ENCODE assay signal across 6 cellular contexts in the genomic region with DNA sequence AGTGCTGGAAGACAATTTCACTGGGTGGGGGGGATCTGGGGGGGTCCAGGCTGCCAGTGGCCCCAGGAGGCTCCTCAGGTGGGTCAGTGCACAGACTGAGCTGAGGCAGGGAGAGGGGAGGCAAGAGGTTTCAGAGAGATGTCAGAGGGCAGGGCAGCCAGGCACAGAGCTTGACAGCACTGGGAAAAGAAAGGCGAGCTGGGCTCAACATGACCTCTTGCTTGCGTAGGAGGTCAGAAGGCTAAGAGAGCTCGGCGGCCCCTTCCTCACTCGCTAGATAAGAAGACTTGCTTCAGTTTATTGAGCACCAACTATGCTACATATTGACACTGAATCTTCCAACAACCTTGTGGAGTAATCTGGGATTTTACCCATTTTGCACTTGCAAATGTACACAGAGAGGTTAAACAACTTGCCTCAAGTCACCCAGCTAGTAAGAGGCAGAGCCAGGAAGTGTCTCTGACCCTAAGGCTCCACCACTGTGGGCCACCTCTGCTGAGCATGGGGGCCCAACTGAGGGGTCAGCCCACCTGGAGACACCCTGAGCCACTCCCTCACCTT. TPM values are rescaled to one million over a fixed set of nuclear protein-coding genes. Genes with fewer than 3 reads are reported as not detected.
A peak's percentile ranks its signal among the peaks of the same experiment; 100 is the strongest.
DNase-seq lines count a peak whose midpoint lies in the region; ATAC-seq and TF ChIP-seq lines count a peak whose summit lies in the region.

No MANE protein-coding gene starts in this region.

- no peak overlapping the region for H3K4me3 Mint-ChIP-seq in activated CD4-positive, alpha-beta T cell treated with anti-CD3 and anti-CD28 coated beads, Interleukin-2, amount 10 ng/mL, durations not matched to agents 7 days and 5 days
- H3K4me3 Mint-ChIP-seq in stimulated activated naive CD8-positive, alpha-beta T cell treated with anti-CD3 and anti-CD28 coated beads, Interleukin-15, amount 100 ng/mL, for 72 hours: peak overlapping the region; percentile 42 to 59
- H3K4me3 Mint-ChIP-seq in CD4-positive, alpha-beta memory T cell: no peak overlapping the region

- DNase-seq in activated CD4-positive, alpha-beta T cell treated with anti-CD3 and anti-CD28 coated beads, Interleukin-2, amount 10 ng/mL, durations not matched to agents 7 days and 5 days: no peak
- no peak for DNase-seq in activated CD4-positive, alpha-beta T cell treated with anti-CD3 and anti-CD28 coated beads, Interleukin-2, amount 50 U/mL, for 48 hours
- DNase-seq in epithelial cell of proximal tubule (ENCODE audit: low read depth): no peak
- no peak for DNase-seq in stimulated activated naive CD8-positive, alpha-beta T cell treated with anti-CD3 and anti-CD28 coated beads, Interleukin-15, amount 100 ng/mL, for 72 hours
- no peak for DNase-seq in CD4-positive, alpha-beta memory T cell

- no peaks in the 10 kb centered on the region for H3K36me3 ChIP-seq in CD4-positive, alpha-beta memory T cell (ENCODE audit: insufficient read depth, low read length)

- no peak overlapping the region for H3K27ac ChIP-seq in CD4-positive, alpha-beta memory T cell (ENCODE audit: low read depth, low read length)

- peaks cover 15% of the 10 kb centered on the region for H3K36me3 Mint-ChIP-seq in activated CD4-positive, alpha-beta T cell treated with anti-CD3 and anti-CD28 coated beads, Interleukin-2, amount 10 ng/mL, durations not matched to agents 7 days and 5 days (ENCODE audit: low read depth)
- peaks cover 0 to 3% of the 10 kb centered on the region in 2 donors for H3K36me3 Mint-ChIP-seq in CD4-positive, alpha-beta memory T cell

- H3K27me3 Mint-ChIP-seq in activated CD4-positive, alpha-beta T cell treated with anti-CD3 and anti-CD28 coated beads, Interleukin-2, amount 10 ng/mL, durations not matched to agents 7 days and 5 days: peaks cover 10% of the 10 kb centered on the region
- H3K27me3 Mint-ChIP-seq in stimulated activated naive CD8-positive, alpha-beta T cell treated with anti-CD3 and anti-CD28 coated beads, Interleukin-15, amount 100 ng/mL, for 72 hours: peaks cover 9% of the 10 kb centered on the region
- H3K27me3 Mint-ChIP-seq in CD4-positive, alpha-beta memory T cell: no peaks in the 10 kb centered on the region

- peaks cover 46% of the 10 kb centered on the region for H3K4me1 Mint-ChIP-seq in activated CD4-positive, alpha-beta T cell treated with anti-CD3 and anti-CD28 coated beads, Interleukin-2, amount 10 ng/mL, durations not matched to agents 7 days and 5 days
- H3K4me1 Mint-ChIP-seq in stimulated activated naive CD8-positive, alpha-beta T cell treated with anti-CD3 and anti-CD28 coated beads, Interleukin-15, amount 100 ng/mL, for 72 hours: peaks cover 62% of the 10 kb centered on the region
- H3K4me1 Mint-ChIP-seq in CD4-positive, alpha-beta memory T cell: peaks cover 5 to 24% (median 15%) of the 10 kb centered on the region in 4 donors

- CTCF ChIA-PET in activated CD4-positive, alpha-beta T cell treated with anti-CD3 and anti-CD28 coated beads, Interleukin-2, amount 10 ng/mL, durations not matched to agents 7 days and 5 days (lab: Charles Lee): interaction anchor here (0.7 to 2.2 kb wide), 9 partner anchors 9 to 184 kb away, joined by 3 to 6 read pairs (median 3); no protein-coding TSS in a partner anchor
- CTCF ChIA-PET in CD4-positive, alpha-beta memory T cell (lab: Charles Lee; ENCODE audit: partially characterized antibody): interaction anchor here (0.5 to 2.4 kb wide), 9 partner anchors 12 to 184 kb away, joined by 3 to 10 read pairs (median 3); no protein-coding TSS in a partner anchor

- H3K4me3 ChIP-seq in epithelial cell of proximal tubule (ENCODE audit: low read depth, low read length): peak overlapping the region; percentile 10
- no peak overlapping the region for H3K4me3 ChIP-seq in CD4-positive, alpha-beta memory T cell (ENCODE audit: low read length in 2 of 2)

- H3K4me1 ChIP-seq in CD4-positive, alpha-beta memory T cell (ENCODE audit: insufficient read depth, low read length): peaks cover 11% of the 10 kb centered on the region

- intact Hi-C loops in CD4-positive, alpha-beta memory T cell (cut with micrococcal nuclease): no loop called here

- POLR2A ChIA-PET in activated CD4-positive, alpha-beta T cell treated with anti-CD3 and anti-CD28 coated beads, Interleukin-2, amount 10 ng/mL, durations not matched to agents 7 days and 5 days (lab: Charles Lee): no interaction called here
- POLR2A ChIA-PET in CD4-positive, alpha-beta memory T cell (lab: Charles Lee; ENCODE audit: partially characterized antibody): interaction anchor here (1.2 kb wide), 1 partner anchor 710 kb away, joined by 3 read pairs; a partner anchor contains a TSS

- H3K27ac Mint-ChIP-seq in activated CD4-positive, alpha-beta T cell treated with anti-CD3 and anti-CD28 coated beads, Interleukin-2, amount 10 ng/mL, durations not matched to agents 7 days and 5 days: peak overlapping the region; percentile 75
- H3K27ac Mint-ChIP-seq in stimulated activated naive CD8-positive, alpha-beta T cell treated with anti-CD3 and anti-CD28 coated beads, Interleukin-15, amount 100 ng/mL, for 72 hours: no peak overlapping the region
- peak overlapping the region in 2 of 7 donors; percentile 41 to 47 for H3K27ac Mint-ChIP-seq in CD4-positive, alpha-beta memory T cell

- no peaks in the 10 kb centered on the region for H3K27me3 ChIP-seq in CD4-positive, alpha-beta memory T cell (ENCODE audit: insufficient read depth, low read length)

- no peaks in the 10 kb centered on the region for H3K9me3 ChIP-seq in CD4-positive, alpha-beta memory T cell (ENCODE audit: control insufficient read depth in 1 of 2, low read length in 2 of 2)

- no peak for ATAC-seq in stimulated activated naive CD8-positive, alpha-beta T cell treated with anti-CD3 and anti-CD28 coated beads, Interleukin-15, amount 100 ng/mL, for 72 hours
- no peak for ATAC-seq in HG03045 (IDR thresholded peaks at IDR 0.05; ENCODE audit: unreplicated experiment)

- H3K9me3 Mint-ChIP-seq in activated CD4-positive, alpha-beta T cell treated with anti-CD3 and anti-CD28 coated beads, Interleukin-2, amount 10 ng/mL, durations not matched to agents 7 days and 5 days: no peaks in the 10 kb centered on the region
- no peaks in the 10 kb centered on the region for H3K9me3 Mint-ChIP-seq in stimulated activated naive CD8-positive, alpha-beta T cell treated with anti-CD3 and anti-CD28 coated beads, Interleukin-15, amount 100 ng/mL, for 72 hours
- no peaks in the 10 kb centered on the region for H3K9me3 Mint-ChIP-seq in CD4-positive, alpha-beta memory T cell

- TF ChIP-seq CTCF in epithelial cell of proximal tubule (conservative IDR thresholded peaks at IDR 0.05; ENCODE audit: low read depth, low read length): no peak

RNA-seq across cellular contexts. Expression of a gene that starts 3.5 kb away (rescaled TPM):
- total RNA-seq in activated CD4-positive, alpha-beta T cell treated with anti-CD3 and anti-CD28 coated beads, Interleukin-2, amount 10 ng/mL, durations not matched to agents 7 days and 5 days: 10 to 100 TPM; 31.6 to 32.4 TPM
- 286 and 420 TPM in 2 replicates for total RNA-seq in epithelial cell of proximal tubule
- 1 to 10 TPM; 5.8 to 7.3 TPM for total RNA-seq in CD4-positive, alpha-beta memory T cell
- polyA plus RNA-seq in CD4-positive, alpha-beta memory T cell: 1 to 10 TPM; 3.3 to 3.5 TPM

RNA-seq across cellular contexts. Expression of a gene that starts 15.8 kb away (rescaled TPM):
- 1 to 10 TPM; 2.9 to 3.9 TPM for total RNA-seq in activated CD4-positive, alpha-beta T cell treated with anti-CD3 and anti-CD28 coated beads, Interleukin-2, amount 10 ng/mL, durations not matched to agents 7 days and 5 days
- total RNA-seq in epithelial cell of proximal tubule: 0.36 and 1.5 TPM in 2 replicates
- total RNA-seq in CD4-positive, alpha-beta memory T cell: 1 to 10 TPM; 3.7 to 3.9 TPM
- polyA plus RNA-seq in CD4-positive, alpha-beta memory T cell: under 1 TPM in 1 of 2 donors, not detected in 1; 0.69 TPM

RNA-seq across cellular contexts. Expression of a gene that starts 20.4 kb away (rescaled TPM):
- 1 to 10 TPM; 4.2 to 4.8 TPM for total RNA-seq in activated CD4-positive, alpha-beta T cell treated with anti-CD3 and anti-CD28 coated beads, Interleukin-2, amount 10 ng/mL, durations not matched to agents 7 days and 5 days
- total RNA-seq in epithelial cell of proximal tubule: 430 and 471 TPM in 2 replicates
- total RNA-seq in CD4-positive, alpha-beta memory T cell: 1 to 10 TPM in 1 of 2 experiments, under 1 TPM in 1; 0.99 to 1.2 TPM
- polyA plus RNA-seq in CD4-positive, alpha-beta memory T cell: under 1 TPM in 1 of 2 donors, not detected in 1; 0.49 TPM

RNA-seq across cellular contexts. Expression of a gene that starts 22.9 kb away (rescaled TPM):
- total RNA-seq in activated CD4-positive, alpha-beta T cell treated with anti-CD3 and anti-CD28 coated beads, Interleukin-2, amount 10 ng/mL, durations not matched to agents 7 days and 5 days: 100 to 1,000 TPM; 106 to 118 TPM
- total RNA-seq in epithelial cell of proximal tubule: 162 and 174 TPM in 2 replicates
- 10 to 100 TPM; 72.9 to 80.3 TPM for total RNA-seq in CD4-positive, alpha-beta memory T cell
- 10 to 100 TPM; 47.6 to 51.2 TPM for polyA plus RNA-seq in CD4-positive, alpha-beta memory T cell

RNA-seq across cellular contexts. Expression of a gene that starts 47.3 kb away (rescaled TPM):
- 1 to 10 TPM; 5.3 to 9.7 TPM for total RNA-seq in activated CD4-positive, alpha-beta T cell treated with anti-CD3 and anti-CD28 coated beads, Interleukin-2, amount 10 ng/mL, durations not matched to agents 7 days and 5 days
- 28.4 and 30.9 TPM in 2 replicates for total RNA-seq in epithelial cell of proximal tubule
- 1 to 10 TPM; 5.2 to 7.2 TPM for total RNA-seq in CD4-positive, alpha-beta memory T cell
- polyA plus RNA-seq in CD4-positive, alpha-beta memory T cell: 10 to 100 TPM; 14.3 to 17.8 TPM

Comparison
In these comparisons a context has a peak if more than half of its experiments do, and no peak if none do; other contexts are left out.
1. H3K4me3 Mint-ChIP-seq: peak in stimulated activated naive CD8-positive, alpha-beta T cell treated with anti-CD3 and anti-CD28 coated beads, Interleukin-15, amount 100 ng/mL, for 72 hours (2 of 2); none in activated CD4-positive, alpha-beta T cell treated with anti-CD3 and anti-CD28 coated beads, Interleukin-2, amount 10 ng/mL, durations not matched to agents 7 days and 5 days (single experiment) and CD4-positive, alpha-beta memory T cell (0 of 8).
2. RNA of a gene that starts 20.4 kb away (total RNA-seq): 430 to 471 TPM in epithelial cell of proximal tubule; 4.2 to 4.8 TPM in activated CD4-positive, alpha-beta T cell treated with anti-CD3 and anti-CD28 coated beads, Interleukin-2, amount 10 ng/mL, durations not matched to agents 7 days and 5 days and 0.99 to 1.2 TPM in CD4-positive, alpha-beta memory T cell; every median in the first group is over 10 times any median in the second.